Comparison of ENCODE assay signal across 17 cellular contexts in genomic region chr2:39140322-39140847, GRCh38. TPM values are rescaled to one million over a fixed set of nuclear protein-coding genes. Genes with fewer than 3 reads are reported as not detected.
DNase-seq lines count a peak whose midpoint lies in the region; ATAC-seq and TF ChIP-seq lines count a peak whose summit lies in the region.
"Had no signal": no experiment of that assay in that cellular context is flagged by ENCODE, and none has a peak within 500 bp of the region (broad histone marks: within the 10 kb centered on the region; RNA-seq: fewer than 3 reads in every experiment).

No MANE protein-coding gene starts in this region.

- H3K4me1 Mint-ChIP-seq in activated CD8-positive, alpha-beta T cell treated with anti-CD3 and anti-CD28 coated beads, Interleukin-2, amount 10 ng/mL, durations not matched to agents 7 days and 5 days (ENCODE audit: low read depth), result peaks cover 75% of the 10 kb centered on the region
- H3K4me1 Mint-ChIP-seq in activated CD8-positive, alpha-beta T cell treated with anti-CD3 and anti-CD28 coated beads for 36 hours (ENCODE audit: low read depth), result peaks cover 39% of the 10 kb centered on the region

- intact Hi-C loops in activated CD8-positive, alpha-beta T cell treated with anti-CD3 and anti-CD28 coated beads for 36 hours (cut with micrococcal nuclease), result no loop called here

- POLR2A ChIA-PET in activated CD8-positive, alpha-beta T cell treated with anti-CD3 and anti-CD28 coated beads, Interleukin-2, amount 10 ng/mL, durations not matched to agents 7 days and 5 days (lab: Charles Lee), result interaction anchor here (1.1 to 1.7 kb wide), 2 partner anchors 10 to 16 kb away, joined by 3 to 6 read pairs; no protein-coding TSS in a partner anchor
- POLR2A ChIA-PET in activated CD8-positive, alpha-beta T cell treated with anti-CD3 and anti-CD28 coated beads for 36 hours (lab: Charles Lee), result no interaction called here

- H3K27me3 Mint-ChIP-seq in activated CD8-positive, alpha-beta T cell treated with anti-CD3 and anti-CD28 coated beads, Interleukin-2, amount 10 ng/mL, durations not matched to agents 7 days and 5 days (ENCODE audit: low read depth), result no peaks in the 10 kb centered on the region
- no peaks in the 10 kb centered on the region for H3K27me3 Mint-ChIP-seq in activated CD8-positive, alpha-beta T cell treated with anti-CD3 and anti-CD28 coated beads for 36 hours

- H3K36me3 Mint-ChIP-seq in activated CD8-positive, alpha-beta T cell treated with anti-CD3 and anti-CD28 coated beads, Interleukin-2, amount 10 ng/mL, durations not matched to agents 7 days and 5 days (ENCODE audit: low read depth), result peaks cover 10% of the 10 kb centered on the region
- no peaks in the 10 kb centered on the region for H3K36me3 Mint-ChIP-seq in activated CD8-positive, alpha-beta T cell treated with anti-CD3 and anti-CD28 coated beads for 36 hours (ENCODE audit: low read depth)

- H3K4me3 Mint-ChIP-seq in activated CD8-positive, alpha-beta T cell treated with anti-CD3 and anti-CD28 coated beads, Interleukin-2, amount 10 ng/mL, durations not matched to agents 7 days and 5 days, result no peak overlapping the region
- no peak overlapping the region for H3K4me3 Mint-ChIP-seq in activated CD8-positive, alpha-beta T cell treated with anti-CD3 and anti-CD28 coated beads for 36 hours
- H3K4me3 Mint-ChIP-seq: nephron had no signal

- CTCF ChIA-PET in activated CD8-positive, alpha-beta T cell treated with anti-CD3 and anti-CD28 coated beads, Interleukin-2, amount 10 ng/mL, durations not matched to agents 7 days and 5 days (lab: Charles Lee), result interaction anchor here (1.0 to 2.7 kb wide), 4 partner anchors 16 to 89 kb away, joined by 3 to 10 read pairs (median 4); no protein-coding TSS in a partner anchor
- CTCF ChIA-PET in activated CD8-positive, alpha-beta T cell treated with anti-CD3 and anti-CD28 coated beads for 36 hours (lab: Charles Lee), result interaction anchor here (0.8 kb wide), 1 partner anchor 19 kb away, joined by 3 read pairs; the partner anchor contains the start of gene SOS1

- no peaks in the 10 kb centered on the region for H3K9me3 Mint-ChIP-seq in activated CD8-positive, alpha-beta T cell treated with anti-CD3 and anti-CD28 coated beads, Interleukin-2, amount 10 ng/mL, durations not matched to agents 7 days and 5 days (ENCODE audit: insufficient read depth)
- no peaks in the 10 kb centered on the region for H3K9me3 Mint-ChIP-seq in activated CD8-positive, alpha-beta T cell treated with anti-CD3 and anti-CD28 coated beads for 36 hours
- H3K9me3 Mint-ChIP-seq: nephron had no signal

- no peak for ATAC-seq in activated CD8-positive, alpha-beta T cell treated with anti-CD3 and anti-CD28 coated beads, Interleukin-2, amount 10 ng/mL, durations not matched to agents 7 days and 5 days
- ATAC-seq in activated CD8-positive, alpha-beta T cell treated with anti-CD3 and anti-CD28 coated beads for 36 hours, result no peak
- no peak for ATAC-seq in HG02870 (IDR thresholded peaks at IDR 0.05; ENCODE audit: unreplicated experiment)
- no peak for ATAC-seq in GM21619 (IDR thresholded peaks at IDR 0.05; ENCODE audit: unreplicated experiment)

- TF ChIP-seq CTCF in activated CD8-positive, alpha-beta T cell treated with anti-CD3 and anti-CD28 coated beads for 36 hours (IDR thresholded peaks at IDR 0.05), result no peak

- H3K27ac Mint-ChIP-seq in activated CD8-positive, alpha-beta T cell treated with anti-CD3 and anti-CD28 coated beads, Interleukin-2, amount 10 ng/mL, durations not matched to agents 7 days and 5 days, result peak overlapping the region; percentile 26
- no peak overlapping the region for H3K27ac Mint-ChIP-seq in activated CD8-positive, alpha-beta T cell treated with anti-CD3 and anti-CD28 coated beads for 36 hours

- DNase-seq in activated CD8-positive, alpha-beta T cell treated with anti-CD3 and anti-CD28 coated beads, Interleukin-2, amount 10 ng/mL, durations not matched to agents 7 days and 5 days, result peak; percentile 7
- no peak for DNase-seq in activated CD8-positive, alpha-beta T cell treated with anti-CD3 and anti-CD28 coated beads for 36 hours
- DNase-seq in NOMO-1 treated with DMSO at 0.1 percent for 48 hours (lab: John Stamatoyannopoulos, UW; ENCODE audit: unreplicated experiment) (peak; percentile 77), amniotic epithelial cell (ENCODE audit: low read depth) (peak; percentile 49), renal cortical epithelial cell (ENCODE audit: low read depth) (peak; percentile 39), inferior parietal cortex (ENCODE audit: extremely low spot score) (no peak)
- DNase-seq: ACHN; central memory CD4-positive, alpha-beta T cell; effector memory CD4-positive, alpha-beta T cell; NCI-H1930; NCI-H69; retina; stimulated activated CD4-positive, alpha-beta T cell treated with anti-CD3 and anti-CD28 coated beads, Interleukin-2, amount 100 ng/mL, for 48 hours; stimulated activated CD8-positive, alpha-beta memory T cell treated with anti-CD3 and anti-CD28 coated beads, Interleukin-4, amount 100 ng/mL, for 48 hours had no signal

RNA-seq across cellular contexts. Expression of gene SOS1, which starts 19.5 kb away (rescaled TPM):
- total RNA-seq in activated CD8-positive, alpha-beta T cell treated with anti-CD3 and anti-CD28 coated beads, Interleukin-2, amount 10 ng/mL, durations not matched to agents 7 days and 5 days, result 100 to 1,000 TPM; 209 to 243 TPM
- 10 to 100 TPM; 43.6 to 56.8 TPM for total RNA-seq in activated CD8-positive, alpha-beta T cell treated with anti-CD3 and anti-CD28 coated beads for 36 hours
- 9.6 and 34.3 TPM in 2 replicates for total RNA-seq in renal cortical epithelial cell

Comparison
In these comparisons a context has a peak if more than half of its experiments do, and no peak if none do; other contexts are left out.
1. DNase-seq: peak in activated CD8-positive, alpha-beta T cell treated with anti-CD3 and anti-CD28 coated beads, Interleukin-2, amount 10 ng/mL, durations not matched to agents 7 days and 5 days (single experiment), NOMO-1 treated with DMSO at 0.1 percent for 48 hours (single experiment), amniotic epithelial cell (single experiment) and renal cortical epithelial cell (single experiment); none in activated CD8-positive, alpha-beta T cell treated with anti-CD3 and anti-CD28 coated beads for 36 hours (single experiment) and inferior parietal cortex (single experiment).